14 cellular contexts compared by ENCODE assay signal in the genomic region with DNA sequence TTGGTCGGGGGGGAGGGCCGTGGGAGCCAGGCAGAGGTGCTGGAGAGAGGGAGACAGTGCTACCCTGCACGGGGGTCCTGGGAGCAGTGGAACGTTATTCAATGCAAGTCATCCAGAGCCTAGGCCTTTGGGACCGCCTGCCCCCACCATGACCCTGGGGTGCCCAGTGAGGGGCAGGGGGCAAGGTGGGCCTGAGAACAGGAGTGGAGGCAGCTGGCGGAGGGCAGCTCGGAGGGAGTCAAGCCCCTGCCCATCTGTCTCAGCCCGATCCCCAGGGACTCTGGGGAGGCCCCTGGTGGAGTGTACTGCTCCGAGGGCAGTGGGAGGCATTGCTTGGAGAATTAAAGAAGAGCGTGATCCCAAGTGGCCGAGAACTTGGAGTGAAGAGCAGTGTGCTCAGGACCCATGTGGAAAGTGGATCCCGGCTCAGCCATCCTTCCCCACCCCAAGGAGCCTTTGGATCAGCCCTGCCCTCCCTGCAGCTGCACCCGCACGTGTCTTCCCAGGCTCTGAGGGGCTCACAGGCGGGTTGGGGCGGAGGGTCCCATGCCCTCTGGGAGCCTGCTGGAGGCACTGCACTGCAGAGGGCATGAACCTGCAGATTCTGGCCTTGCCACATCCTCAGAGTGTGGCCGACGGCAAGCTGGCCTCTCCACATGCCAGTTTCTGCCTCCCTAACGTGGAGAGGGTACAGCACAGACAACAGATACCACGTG. TPM values are rescaled to one million over a fixed set of nuclear protein-coding genes. Genes with fewer than 3 reads are reported as not detected.
A peak's percentile ranks its signal among the peaks of the same experiment; 100 is the strongest.
DNase-seq lines count a peak whose midpoint lies in the region; ATAC-seq, FAIRE-seq and TF ChIP-seq lines count a peak whose summit lies in the region.
"Had no signal": no experiment of that assay in that cellular context is flagged by ENCODE, and none has a peak within 500 bp of the region (broad histone marks: within the 10 kb centered on the region; RNA-seq: fewer than 3 reads in every experiment).

No MANE protein-coding gene starts in this region.

- H3K9me3 ChIP-seq in heart right ventricle: peaks cover 0 to 9% (median 0%) of the 10 kb centered on the region in 11 donors
- H3K9me3 ChIP-seq in mesenchymal stem cell (ENCODE audit: control insufficient read depth, low read length): peaks cover 9% of the 10 kb centered on the region
- H3K9me3 ChIP-seq in upper lobe of left lung: peaks cover 0 to 4% (median 0%) of the 10 kb centered on the region in 4 donors

- H3K27ac Mint-ChIP-seq in activated T-helper 1 cell treated with anti-CD3 and anti-CD28 coated beads, Interleukin-12 subunit alpha, Interleukin-12 subunit beta, Interleukin-2, Interleukin-4 antibody, amounts not matched to agents 30 ng/mL and 10 ng/mL and 1 ng/mL, durations not matched to agents 14 hours and 24 hours and 36 hours: peak overlapping the region; percentile 76
- H3K27ac Mint-ChIP-seq: stimulated activated naive CD8-positive, alpha-beta T cell treated with anti-CD3 and anti-CD28 coated beads, Interleukin-15, amount 100 ng/mL, for 72 hours had no signal

- peak overlapping the region in 8 of 10 donors; percentile 45 to 85 (median 72) for H3K27ac ChIP-seq in heart right ventricle
- H3K27ac ChIP-seq in mesenchymal stem cell (ENCODE audit: low read length, poor library complexity, severe bottlenecking): no peak overlapping the region
- peak overlapping the region; percentile 78 to 88 (median 83) for H3K27ac ChIP-seq in upper lobe of left lung

- TF ChIP-seq CTCF in heart right ventricle (IDR thresholded peaks at IDR 0.05) (no peak), upper lobe of left lung (IDR thresholded peaks at IDR 0.05) (no peak)

- H4K8ac ChIP-seq in mesenchymal stem cell (ENCODE audit: low read length): no peak overlapping the region

- H3K4me3 Mint-ChIP-seq in activated T-helper 1 cell treated with anti-CD3 and anti-CD28 coated beads, Interleukin-12 subunit alpha, Interleukin-12 subunit beta, Interleukin-2, Interleukin-4 antibody, amounts not matched to agents 30 ng/mL and 10 ng/mL and 1 ng/mL, durations not matched to agents 14 hours and 24 hours and 36 hours: no peak overlapping the region

- H2AFZ ChIP-seq in mesenchymal stem cell (ENCODE audit: low read depth, low read length): no peak overlapping the region

- H3K79me1 ChIP-seq in mesenchymal stem cell (replicated peaks; ENCODE audit: low read length, poor library complexity, severe bottlenecking): no peaks in the 10 kb centered on the region

- H3K9ac ChIP-seq in mesenchymal stem cell (ENCODE audit: low read length): no peak overlapping the region

- no peaks in the 10 kb centered on the region for H3K36me3 Mint-ChIP-seq in activated T-helper 1 cell treated with anti-CD3 and anti-CD28 coated beads, Interleukin-12 subunit alpha, Interleukin-12 subunit beta, Interleukin-2, Interleukin-4 antibody, amounts not matched to agents 30 ng/mL and 10 ng/mL and 1 ng/mL, durations not matched to agents 14 hours and 24 hours and 36 hours (ENCODE audit: low read depth)

- H3K4ac ChIP-seq in mesenchymal stem cell (ENCODE audit: low read depth in 1 of 2, low read length in 2 of 2): no peak overlapping the region

- peaks cover 36% of the 10 kb centered on the region for H3K4me1 Mint-ChIP-seq in activated T-helper 1 cell treated with anti-CD3 and anti-CD28 coated beads, Interleukin-12 subunit alpha, Interleukin-12 subunit beta, Interleukin-2, Interleukin-4 antibody, amounts not matched to agents 30 ng/mL and 10 ng/mL and 1 ng/mL, durations not matched to agents 14 hours and 24 hours and 36 hours (ENCODE audit: low read depth)

- peak in 3 of 8 donors; percentile 4 to 21 (median 20) for ATAC-seq in heart right ventricle
- ATAC-seq in left cardiac atrium: no peak
- no peak for ATAC-seq in upper lobe of left lung (ENCODE audit: low FRiP score in 2 of 2)
- ATAC-seq in sciatic nerve: no peak

- TF ChIP-seq POLR2A in upper lobe of left lung (IDR thresholded peaks at IDR 0.05) (no peak), H54 (IDR thresholded peaks at IDR 0.05; ENCODE audit: low read depth, low read length) (no peak)

- H2BK120ac ChIP-seq in mesenchymal stem cell (ENCODE audit: low read depth, low read length): no peak overlapping the region

- TF ChIP-seq EP300 in upper lobe of left lung (IDR thresholded peaks at IDR 0.05): no peak

- FAIRE-seq in H54 (lab: Jason Lieb, UNC): no peak
- FAIRE-seq: colon, K562 had no signal

- H3K36me3 ChIP-seq in heart right ventricle: no peaks in the 10 kb centered on the region
- no peaks in the 10 kb centered on the region for H3K36me3 ChIP-seq in mesenchymal stem cell (ENCODE audit: control insufficient read depth in 1 of 2, insufficient read depth in 2 of 2, low read depth in 1 of 2, low read length in 2 of 2)
- no peaks in the 10 kb centered on the region for H3K36me3 ChIP-seq in upper lobe of left lung

- peak overlapping the region in 1 of 2 experiments; percentile 37 for H3K18ac ChIP-seq in mesenchymal stem cell (ENCODE audit: low read depth in 1 of 2, low read length in 2 of 2)

- H3K9me3 Mint-ChIP-seq in activated T-helper 1 cell treated with anti-CD3 and anti-CD28 coated beads, Interleukin-12 subunit alpha, Interleukin-12 subunit beta, Interleukin-2, Interleukin-4 antibody, amounts not matched to agents 30 ng/mL and 10 ng/mL and 1 ng/mL, durations not matched to agents 14 hours and 24 hours and 36 hours: peaks cover 6% of the 10 kb centered on the region
- H3K9me3 Mint-ChIP-seq: stimulated activated naive CD8-positive, alpha-beta T cell treated with anti-CD3 and anti-CD28 coated beads, Interleukin-15, amount 100 ng/mL, for 72 hours had no signal

- no peak overlapping the region for H3K14ac ChIP-seq in mesenchymal stem cell (ENCODE audit: low read length in 2 of 2)

- no peak overlapping the region for H2BK5ac ChIP-seq in mesenchymal stem cell (ENCODE audit: low read depth, low read length, poor library complexity, severe bottlenecking)

- DNase-seq in heart right ventricle (no peak), left cardiac atrium (no peak), mesenchymal stem cell (no peak), upper lobe of left lung (peak in 1 of 2 donors; percentile 65), H54 (ENCODE audit: insufficient read length, low spot score) (no peak), sciatic nerve (ENCODE audit: low spot score) (no peak), NCI-H510A treated with DMSO at 0.1 percent for 48 hours (lab: John Stamatoyannopoulos, UW) (no peak)
- no peak for DNase-seq in activated T-helper 1 cell treated with anti-CD3 and anti-CD28 coated beads, Interleukin-12 subunit alpha, Interleukin-12 subunit beta, Interleukin-2, Interleukin-4 antibody, amounts not matched to agents 30 ng/mL and 10 ng/mL and 1 ng/mL, durations not matched to agents 14 hours and 24 hours and 36 hours (ENCODE audit: low spot score)
- DNase-seq: DMS79 treated with DMSO at 0.1 percent for 48 hours; hippocampal formation; OCI-M1; stimulated activated naive CD8-positive, alpha-beta T cell treated with anti-CD3 and anti-CD28 coated beads, Interleukin-15, amount 100 ng/mL, for 72 hours had no signal

- H4K91ac ChIP-seq in mesenchymal stem cell (ENCODE audit: low read length): no peak overlapping the region

- peak overlapping the region in 1 of 2 experiments; percentile 29 for H2BK12ac ChIP-seq in mesenchymal stem cell (ENCODE audit: low read length in 2 of 2)

- peaks cover 12 to 29% (median 22%) of the 10 kb centered on the region in 9 donors for H3K4me1 ChIP-seq in heart right ventricle
- peaks cover 31% of the 10 kb centered on the region for H3K4me1 ChIP-seq in mesenchymal stem cell (ENCODE audit: control insufficient read depth, insufficient read depth, low read depth, low read length)
- H3K4me1 ChIP-seq in upper lobe of left lung: peaks cover 21 to 33% (median 26%) of the 10 kb centered on the region in 4 donors

- H2BK15ac ChIP-seq in mesenchymal stem cell (ENCODE audit: low read depth, poor library complexity, severe bottlenecking): no peak overlapping the region

- H2AK5ac ChIP-seq in mesenchymal stem cell (ENCODE audit: low read length, severe bottlenecking): peak overlapping the region; percentile 41

- peaks cover 2% of the 10 kb centered on the region for H3K27me3 Mint-ChIP-seq in activated T-helper 1 cell treated with anti-CD3 and anti-CD28 coated beads, Interleukin-12 subunit alpha, Interleukin-12 subunit beta, Interleukin-2, Interleukin-4 antibody, amounts not matched to agents 30 ng/mL and 10 ng/mL and 1 ng/mL, durations not matched to agents 14 hours and 24 hours and 36 hours (ENCODE audit: insufficient read depth)
- H3K27me3 Mint-ChIP-seq: stimulated activated naive CD8-positive, alpha-beta T cell treated with anti-CD3 and anti-CD28 coated beads, Interleukin-15, amount 100 ng/mL, for 72 hours had no signal

- intact Hi-C loops in heart right ventricle (cut with DNase I): loop anchor here in 5 of 10 donors (5.0 to 10.0 kb wide), 3 partner anchors 133 to 521 kb away; a partner anchor contains a TSS
- intact Hi-C loops in left cardiac atrium (cut with DNase I): loop anchor here in 1 of 2 donors (2.0 to 10.0 kb wide), 2 partner anchors 175 to 323 kb away; no protein-coding TSS in a partner anchor
- intact Hi-C loops in activated T-helper 1 cell treated with anti-CD3 and anti-CD28 coated beads, Interleukin-12 subunit alpha, Interleukin-12 subunit beta, Interleukin-2, Interleukin-4 antibody, amounts not matched to agents 30 ng/mL and 10 ng/mL and 1 ng/mL, durations not matched to agents 14 hours and 24 hours and 36 hours (cut with micrococcal nuclease): loop anchor here (5.0 kb wide), 2 partner anchors 426 to 521 kb away; a partner anchor contains a TSS
- intact Hi-C loops in sciatic nerve (cut with DNase I): no loop called here

- H3K27me3 ChIP-seq in heart right ventricle (no peaks in the 10 kb centered on the region), mesenchymal stem cell (ENCODE audit: control insufficient read depth in 1 of 2, insufficient read depth in 1 of 2, low read length in 2 of 2) (peaks cover 10 to 18% of the 10 kb centered on the region in 2 experiments), upper lobe of left lung (no peaks in the 10 kb centered on the region)

- WGBS in heart right ventricle, 2 donors: 88 to 90% methylated on average over 20 of the region's 20 CpGs
- WGBS in mesenchymal stem cell: 86% methylated on average over 20 of the region's 20 CpGs
- WGBS in upper lobe of left lung, 2 donors: 86 to 89% methylated on average over 9 to 20 of the region's 20 CpGs

- H3K4me3 ChIP-seq in heart right ventricle: no peak overlapping the region
- no peak overlapping the region for H3K4me3 ChIP-seq in mesenchymal stem cell (ENCODE audit: insufficient read depth in 1 of 2, low read depth in 1 of 2, low read length in 2 of 2)
- no peak overlapping the region for H3K4me3 ChIP-seq in upper lobe of left lung
- H3K4me3 ChIP-seq: K562 had no signal

- no peak overlapping the region for H3K4me2 ChIP-seq in mesenchymal stem cell (ENCODE audit: low read length, poor library complexity, severe bottlenecking)

- no peak overlapping the region for H3K23ac ChIP-seq in mesenchymal stem cell (ENCODE audit: low read length in 2 of 2)

RNA-seq across cellular contexts. Expression of a gene that starts 34.0 kb away (rescaled TPM):
- total RNA-seq in heart right ventricle (under 1 TPM in 9 of 10 donors, not detected in 1; 0.11 to 0.56 (median 0.18) TPM), left cardiac atrium (under 1 TPM in 1 of 2 donors, not detected in 1; 0.18 TPM), upper lobe of left lung (under 1 TPM in 4 of 6 donors, not detected in 2; 0.10 to 0.67 (median 0.55) TPM), sciatic nerve (2.2 TPM)
- polyA plus RNA-seq in heart right ventricle: under 1 TPM; 0.07 to 0.22 TPM
- total RNA-seq in activated T-helper 1 cell treated with anti-CD3 and anti-CD28 coated beads, Interleukin-12 subunit alpha, Interleukin-12 subunit beta, Interleukin-2, Interleukin-4 antibody, amounts not matched to agents 30 ng/mL and 10 ng/mL and 1 ng/mL, durations not matched to agents 14 hours and 24 hours and 36 hours: 0.26 and 0.37 TPM in 2 replicates
- 0.03 TPM for polyA plus RNA-seq in mesenchymal stem cell (2013, experiment 1 of 2)
- 0.01 TPM for polyA plus RNA-seq in mesenchymal stem cell (2013, experiment 2 of 2)
